1 cellular context compared by ENCODE assay signal in genomic region chr4:7159923-7160322, GRCh38.
TF ChIP-seq lines count a peak whose summit lies in the region.

No MANE protein-coding gene starts in this region.

TF ChIP-seq in HepG2, 621 proteins besides CTCF, POLR2A, EP300 and RAD21 (continued from another document and continues in another):
- TF ChIP-seq, protein P1, sequence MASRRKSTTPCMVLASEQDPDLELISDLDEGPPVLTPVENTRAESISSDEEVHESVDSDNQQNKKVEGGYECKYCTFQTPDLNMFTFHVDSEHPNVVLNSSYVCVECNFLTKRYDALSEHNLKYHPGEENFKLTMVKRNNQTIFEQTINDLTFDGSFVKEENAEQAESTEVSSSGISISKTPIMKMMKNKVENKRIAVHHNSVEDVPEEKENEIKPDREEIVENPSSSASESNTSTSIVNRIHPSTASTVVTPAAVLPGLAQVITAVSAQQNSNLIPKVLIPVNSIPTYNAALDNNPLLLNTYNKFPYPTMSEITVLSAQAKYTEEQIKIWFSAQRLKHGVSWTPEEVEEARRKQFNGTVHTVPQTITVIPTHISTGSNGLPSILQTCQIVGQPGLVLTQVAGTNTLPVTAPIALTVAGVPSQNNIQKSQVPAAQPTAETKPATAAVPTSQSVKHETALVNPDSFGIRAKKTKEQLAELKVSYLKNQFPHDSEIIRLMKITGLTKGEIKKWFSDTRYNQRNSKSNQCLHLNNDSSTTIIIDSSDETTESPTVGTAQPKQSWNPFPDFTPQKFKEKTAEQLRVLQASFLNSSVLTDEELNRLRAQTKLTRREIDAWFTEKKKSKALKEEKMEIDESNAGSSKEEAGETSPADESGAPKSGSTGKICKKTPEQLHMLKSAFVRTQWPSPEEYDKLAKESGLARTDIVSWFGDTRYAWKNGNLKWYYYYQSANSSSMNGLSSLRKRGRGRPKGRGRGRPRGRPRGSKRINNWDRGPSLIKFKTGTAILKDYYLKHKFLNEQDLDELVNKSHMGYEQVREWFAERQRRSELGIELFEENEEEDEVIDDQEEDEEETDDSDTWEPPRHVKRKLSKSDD (CRISPR knock-in tag; IDR thresholded peaks at IDR 0.05; ENCODE audit: low read depth) = no peak
- TF ChIP-seq ZZZ3 (CRISPR knock-in tag; IDR thresholded peaks at IDR 0.05; ENCODE audit: borderline replicate concordance) = no peak
- TF ChIP-seq FOXA3 (CRISPR knock-in tag; IDR thresholded peaks at IDR 0.05) = peak; percentile 79
- TF ChIP-seq NCOR1 (IDR thresholded peaks at IDR 0.05; ENCODE audit: borderline replicate concordance, low read length) = 0 out of 2 replicates have a peak, but pooled peaks have one; percentile 30
- 0 out of 2 replicates have a peak, but pooled peaks have one; percentile 31 for TF ChIP-seq ZBTB43 (CRISPR knock-in tag; conservative IDR thresholded peaks at IDR 0.05)
- TF ChIP-seq, protein P2, sequence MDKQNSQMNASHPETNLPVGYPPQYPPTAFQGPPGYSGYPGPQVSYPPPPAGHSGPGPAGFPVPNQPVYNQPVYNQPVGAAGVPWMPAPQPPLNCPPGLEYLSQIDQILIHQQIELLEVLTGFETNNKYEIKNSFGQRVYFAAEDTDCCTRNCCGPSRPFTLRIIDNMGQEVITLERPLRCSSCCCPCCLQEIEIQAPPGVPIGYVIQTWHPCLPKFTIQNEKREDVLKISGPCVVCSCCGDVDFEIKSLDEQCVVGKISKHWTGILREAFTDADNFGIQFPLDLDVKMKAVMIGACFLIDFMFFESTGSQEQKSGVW (CRISPR knock-in tag; IDR thresholded peaks at IDR 0.05; ENCODE audit: borderline replicate concordance) = no peak
- no peak for TF ChIP-seq CSRNP2 (CRISPR knock-in tag; conservative IDR thresholded peaks at IDR 0.05; ENCODE audit: low read depth)
- TF ChIP-seq ZNF790 (CRISPR knock-in tag; IDR thresholded peaks at IDR 0.05; ENCODE audit: borderline replicate concordance) = no peak
- 0 out of 2 replicates have a peak, but pooled peaks have one; percentile 24 for TF ChIP-seq ZKSCAN5 (CRISPR knock-in tag; IDR thresholded peaks at IDR 0.05)
- no peak for TF ChIP-seq RFXANK (CRISPR knock-in tag; IDR thresholded peaks at IDR 0.05)
- TF ChIP-seq TCF12 (IDR thresholded peaks at IDR 0.05) = no peak
- TF ChIP-seq TCF12 (CRISPR knock-in tag; IDR thresholded peaks at IDR 0.05) = no peak
- peak; percentile 7 for TF ChIP-seq TEAD3 (CRISPR knock-in tag; optimal IDR thresholded peaks at IDR 0.05; ENCODE audit: borderline replicate concordance)
- no peak for TF ChIP-seq ZFP1 (CRISPR knock-in tag; IDR thresholded peaks at IDR 0.05)
- TF ChIP-seq CREM (IDR thresholded peaks at IDR 0.05) = peak; percentile 17; the same call in 1 of the 2 replicates
- no peak for TF ChIP-seq CREM (CRISPR knock-in tag; IDR thresholded peaks at IDR 0.05)
- TF ChIP-seq ZNF143 (CRISPR knock-in tag; IDR thresholded peaks at IDR 0.05) = no peak
- TF ChIP-seq, protein P3, sequence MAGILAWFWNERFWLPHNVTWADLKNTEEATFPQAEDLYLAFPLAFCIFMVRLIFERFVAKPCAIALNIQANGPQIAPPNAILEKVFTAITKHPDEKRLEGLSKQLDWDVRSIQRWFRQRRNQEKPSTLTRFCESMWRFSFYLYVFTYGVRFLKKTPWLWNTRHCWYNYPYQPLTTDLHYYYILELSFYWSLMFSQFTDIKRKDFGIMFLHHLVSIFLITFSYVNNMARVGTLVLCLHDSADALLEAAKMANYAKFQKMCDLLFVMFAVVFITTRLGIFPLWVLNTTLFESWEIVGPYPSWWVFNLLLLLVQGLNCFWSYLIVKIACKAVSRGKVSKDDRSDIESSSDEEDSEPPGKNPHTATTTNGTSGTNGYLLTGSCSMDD (CRISPR knock-in tag; IDR thresholded peaks at IDR 0.05) = no peak
- TF ChIP-seq ZFAT (CRISPR knock-in tag; conservative IDR thresholded peaks at IDR 0.05) = no peak
- TF ChIP-seq NFE2L2 (IDR thresholded peaks at IDR 0.05; ENCODE audit: low read length) = no peak
- TF ChIP-seq SKI (IDR thresholded peaks at IDR 0.05; ENCODE audit: partially characterized antibody) = no peak
- TF ChIP-seq, protein P4, sequence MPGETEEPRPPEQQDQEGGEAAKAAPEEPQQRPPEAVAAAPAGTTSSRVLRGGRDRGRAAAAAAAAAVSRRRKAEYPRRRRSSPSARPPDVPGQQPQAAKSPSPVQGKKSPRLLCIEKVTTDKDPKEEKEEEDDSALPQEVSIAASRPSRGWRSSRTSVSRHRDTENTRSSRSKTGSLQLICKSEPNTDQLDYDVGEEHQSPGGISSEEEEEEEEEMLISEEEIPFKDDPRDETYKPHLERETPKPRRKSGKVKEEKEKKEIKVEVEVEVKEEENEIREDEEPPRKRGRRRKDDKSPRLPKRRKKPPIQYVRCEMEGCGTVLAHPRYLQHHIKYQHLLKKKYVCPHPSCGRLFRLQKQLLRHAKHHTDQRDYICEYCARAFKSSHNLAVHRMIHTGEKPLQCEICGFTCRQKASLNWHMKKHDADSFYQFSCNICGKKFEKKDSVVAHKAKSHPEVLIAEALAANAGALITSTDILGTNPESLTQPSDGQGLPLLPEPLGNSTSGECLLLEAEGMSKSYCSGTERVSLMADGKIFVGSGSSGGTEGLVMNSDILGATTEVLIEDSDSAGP (CRISPR knock-in tag; IDR thresholded peaks at IDR 0.05; ENCODE audit: borderline replicate concordance) = no peak
- no peak for TF ChIP-seq MIER3 (CRISPR knock-in tag; IDR thresholded peaks at IDR 0.05; ENCODE audit: borderline replicate concordance)
- peak; percentile 30; the same call in 1 of the 2 replicates for TF ChIP-seq HNF4A (CRISPR knock-in tag; IDR thresholded peaks at IDR 0.05)
- no peak; the same call in 1 of the 2 replicates for TF ChIP-seq ZMYM3 (CRISPR knock-in tag; IDR thresholded peaks at IDR 0.05)
- no peak for TF ChIP-seq ZNF737 (CRISPR knock-in tag; IDR thresholded peaks at IDR 0.05; ENCODE audit: borderline replicate concordance)
- TF ChIP-seq MLXIP (CRISPR knock-in tag; IDR thresholded peaks at IDR 0.05; ENCODE audit: borderline replicate concordance) = no peak
- no peak for TF ChIP-seq ZNF609 (CRISPR knock-in tag; IDR thresholded peaks at IDR 0.05; ENCODE audit: borderline replicate concordance)
- no peak for TF ChIP-seq ZNF546 (CRISPR knock-in tag; conservative IDR thresholded peaks at IDR 0.05)
- no peak for TF ChIP-seq E2F2 (CRISPR knock-in tag; IDR thresholded peaks at IDR 0.05; ENCODE audit: borderline replicate concordance)
- TF ChIP-seq ZNF83 (CRISPR knock-in tag; IDR thresholded peaks at IDR 0.05; ENCODE audit: borderline replicate concordance) = no peak
- no peak for TF ChIP-seq KLF12 (CRISPR knock-in tag; IDR thresholded peaks at IDR 0.05; ENCODE audit: borderline replicate concordance)
- no peak for TF ChIP-seq SNRNP70 (IDR thresholded peaks at IDR 0.05; ENCODE audit: low read depth, low read length)
- no peak for TF ChIP-seq YEATS2 (CRISPR knock-in tag; IDR thresholded peaks at IDR 0.05; ENCODE audit: borderline replicate concordance)
- no peak for TF ChIP-seq SMC3 (IDR thresholded peaks at IDR 0.05; ENCODE audit: low read length)
- TF ChIP-seq FOXP4 (CRISPR knock-in tag; IDR thresholded peaks at IDR 0.05) = peak; percentile 64
- no peak; the same call in 1 of the 2 replicates for TF ChIP-seq FOXO1 (CRISPR knock-in tag; IDR thresholded peaks at IDR 0.05)
- TF ChIP-seq ZNF547 (CRISPR knock-in tag; IDR thresholded peaks at IDR 0.05) = no peak
- TF ChIP-seq ZNF414 (CRISPR knock-in tag; IDR thresholded peaks at IDR 0.05) = no peak
- peak; percentile 18; the same call in 1 of the 2 replicates for TF ChIP-seq MIXL1 (CRISPR knock-in tag; IDR thresholded peaks at IDR 0.05)
